18 cellular contexts compared by ENCODE assay signal in genomic region chr17:38709864-38710602, GRCh38. TPM values are rescaled to one million over a fixed set of nuclear protein-coding genes. Genes with fewer than 3 reads are reported as not detected.
DNase-seq lines count a peak whose midpoint lies in the region; ATAC-seq lines count a peak whose summit lies in the region.
"Had no signal": no experiment of that assay in that cellular context is flagged by ENCODE, and none has a peak within 500 bp of the region (broad histone marks: within the 10 kb centered on the region; RNA-seq: fewer than 3 reads in every experiment).

No MANE protein-coding gene starts in this region.

- peak overlapping the region in 2 of 3 donors; percentile 35 to 79 for H3K9ac ChIP-seq in skeletal muscle tissue (ENCODE audit: low read depth in 1 of 3, low read length in 3 of 3)

- H3K9me3 ChIP-seq in skeletal muscle tissue (ENCODE audit: control insufficient read depth in 3 of 3, low read length in 3 of 3) = no peaks in the 10 kb centered on the region
- H3K9me3 ChIP-seq: Peyer's patch, thoracic aorta had no signal

- H3K27ac Mint-ChIP-seq in central memory CD8-positive, alpha-beta T cell (ENCODE audit: low read depth) = peak overlapping the region; percentile 87
- H3K27ac Mint-ChIP-seq: GM23338 had no signal

- H3K27me3 Mint-ChIP-seq in activated T-cell treated with anti-CD3 and anti-CD28 coated beads, Interleukin-2, amount 50 U/mL, for 4 hours (ENCODE audit: low read depth) = no peaks in the 10 kb centered on the region
- no peaks in the 10 kb centered on the region for H3K27me3 Mint-ChIP-seq in central memory CD8-positive, alpha-beta T cell

- no peaks in the 10 kb centered on the region for H3K9me3 Mint-ChIP-seq in activated T-cell treated with anti-CD3 and anti-CD28 coated beads, Interleukin-2, amount 50 U/mL, for 4 hours
- H3K9me3 Mint-ChIP-seq in central memory CD8-positive, alpha-beta T cell = no peaks in the 10 kb centered on the region
- H3K9me3 Mint-ChIP-seq: activated T-helper 2 cell treated with anti-CD3 and anti-CD28 coated beads, Interferon-gamma antibody, Interleukin-2, Interleukin-4, amounts not matched to agents 10 μg/mL and 5 μg/mL and 100 μg/mL, durations not matched to agents 14 hours and 24 hours and 36 hours; GM23338 had no signal

- H3K4me3 Mint-ChIP-seq in activated T-cell treated with anti-CD3 and anti-CD28 coated beads, Interleukin-2, amount 50 U/mL, for 4 hours = peak overlapping the region; percentile 37
- H3K4me3 Mint-ChIP-seq in central memory CD8-positive, alpha-beta T cell = no peak overlapping the region
- H3K4me3 Mint-ChIP-seq: GM23338 had no signal

- peaks cover 50 to 52% (median 50%) of the 10 kb centered on the region in 3 donors for H3K36me3 ChIP-seq in skeletal muscle tissue (ENCODE audit: control insufficient read depth in 3 of 3, insufficient read depth in 3 of 3, low read length in 3 of 3)

- DNase-seq in activated T-cell treated with anti-CD3 and anti-CD28 coated beads, Interleukin-2, amount 50 U/mL, for 4 hours = no peak
- no peak for DNase-seq in activated T-cell treated with anti-CD3 and anti-CD28 coated beads, Interleukin-2, amount 50 U/mL, for 1 hour
- DNase-seq in NCI-H82 (lab: John Stamatoyannopoulos, UW) (peak; percentile 84), NCI-H1417 (lab: John Stamatoyannopoulos, UW) (no peak)
- DNase-seq in central memory CD8-positive, alpha-beta T cell (ENCODE audit: low spot score in 2 of 2) = no peak
- DNase-seq: dorsolateral prefrontal cortex, left colon, NCI-H2029, NCI-H526, Peyer's patch had no signal

- H3K27ac ChIP-seq in skeletal muscle tissue (ENCODE audit: low read depth, low read length) = peak overlapping the region; percentile 79
- H3K27ac ChIP-seq: hepatocyte, Peyer's patch, thoracic aorta had no signal

- H3K4me1 ChIP-seq in skeletal muscle tissue (ENCODE audit: control insufficient read depth in 3 of 3, insufficient read depth in 3 of 3, low read length in 3 of 3) = peaks cover 42 to 73% (median 58%) of the 10 kb centered on the region in 3 donors

- H3K4me1 Mint-ChIP-seq in activated T-cell treated with anti-CD3 and anti-CD28 coated beads, Interleukin-2, amount 50 U/mL, for 4 hours (ENCODE audit: low read depth) = peaks cover 49% of the 10 kb centered on the region
- H3K4me1 Mint-ChIP-seq in central memory CD8-positive, alpha-beta T cell = peaks cover 64% of the 10 kb centered on the region

- H3K36me3 Mint-ChIP-seq in activated T-cell treated with anti-CD3 and anti-CD28 coated beads, Interleukin-2, amount 50 U/mL, for 4 hours (ENCODE audit: insufficient read depth) = peaks cover 50% of the 10 kb centered on the region
- H3K36me3 Mint-ChIP-seq in central memory CD8-positive, alpha-beta T cell (ENCODE audit: insufficient read depth) = peaks cover 48% of the 10 kb centered on the region

- H3K4me3 ChIP-seq in skeletal muscle tissue (ENCODE audit: low read length in 3 of 3) = no peak overlapping the region
- H3K4me3 ChIP-seq: dorsolateral prefrontal cortex, GM23338, hepatocyte, Peyer's patch, thoracic aorta had no signal

- no peaks in the 10 kb centered on the region for H3K27me3 ChIP-seq in skeletal muscle tissue (ENCODE audit: control insufficient read depth in 3 of 3, insufficient read depth in 3 of 3, low read length in 3 of 3)
- H3K27me3 ChIP-seq: dorsolateral prefrontal cortex, hepatocyte, Peyer's patch had no signal

- no peak for ATAC-seq in activated T-cell treated with anti-CD3 and anti-CD28 coated beads, Interleukin-2, amount 50 U/mL, for 4 hours
- ATAC-seq in central memory CD8-positive, alpha-beta T cell (replicated peaks; ENCODE audit: extremely low read depth, poor library complexity, severe bottlenecking) = no peak
- no peak for ATAC-seq in GM21515 (IDR thresholded peaks at IDR 0.05; ENCODE audit: unreplicated experiment)
- ATAC-seq in HG02623 (IDR thresholded peaks at IDR 0.05; ENCODE audit: unreplicated experiment) = no peak
- ATAC-seq: activated CD4-positive, CD25-positive, alpha-beta regulatory T cell treated with anti-CD3 and anti-CD28 coated beads, Interleukin-2, amount 50 U/mL, for 24 hours; GM23338; left colon had no signal

RNA-seq across cellular contexts. Expression of gene MLLT6, which starts 5.0 kb away (rescaled TPM):
- 100 to 1,000 TPM; 263 to 315 (median 286) TPM for total RNA-seq in activated T-cell treated with anti-CD3 and anti-CD28 coated beads, Interleukin-2, amount 50 U/mL, for 4 hours
- 16.2 TPM for total RNA-seq in skeletal muscle tissue

RNA-seq across cellular contexts. Expression of gene CISD3, which starts 20.1 kb away (rescaled TPM):
- total RNA-seq in activated T-cell treated with anti-CD3 and anti-CD28 coated beads, Interleukin-2, amount 50 U/mL, for 4 hours = 10 to 100 TPM; 47.2 to 73.3 (median 67.8) TPM
- 3.1 TPM for total RNA-seq in skeletal muscle tissue

RNA-seq across cellular contexts. Expression of gene EPOP, which starts 35.3 kb away (rescaled TPM):
- 100 to 1,000 TPM; 110 to 131 (median 110) TPM for total RNA-seq in activated T-cell treated with anti-CD3 and anti-CD28 coated beads, Interleukin-2, amount 50 U/mL, for 4 hours
- 0.52 TPM for total RNA-seq in skeletal muscle tissue

RNA-seq across cellular contexts. Expression of gene PCGF2, which starts 38.1 kb away (rescaled TPM):
- total RNA-seq in activated T-cell treated with anti-CD3 and anti-CD28 coated beads, Interleukin-2, amount 50 U/mL, for 4 hours = under 1 TPM; 0.16 to 0.58 (median 0.43) TPM
- total RNA-seq in skeletal muscle tissue = 3.1 TPM

RNA-seq across cellular contexts. Expression of gene PSMB3, which starts 42.5 kb away (rescaled TPM):
- total RNA-seq in activated T-cell treated with anti-CD3 and anti-CD28 coated beads, Interleukin-2, amount 50 U/mL, for 4 hours = 100 to 1,000 TPM; 527 to 569 (median 554) TPM
- total RNA-seq in skeletal muscle tissue = 156 TPM

Comparison
In these comparisons a context has a peak if more than half of its experiments do, and no peak if none do; other contexts are left out.
1. RNA of gene MLLT6, which starts 5.0 kb away (total RNA-seq): 263 to 315 TPM in activated T-cell treated with anti-CD3 and anti-CD28 coated beads, Interleukin-2, amount 50 U/mL, for 4 hours; 16.2 TPM in skeletal muscle tissue (single experiment); every median in the first group is over 10 times any median in the second.
2. RNA of gene CISD3, which starts 20.1 kb away (total RNA-seq): 47.2 to 73.3 TPM in activated T-cell treated with anti-CD3 and anti-CD28 coated beads, Interleukin-2, amount 50 U/mL, for 4 hours; 3.1 TPM in skeletal muscle tissue (single experiment); every median in the first group is over 10 times any median in the second.
3. RNA of gene EPOP, which starts 35.3 kb away (total RNA-seq): 110 to 131 TPM in activated T-cell treated with anti-CD3 and anti-CD28 coated beads, Interleukin-2, amount 50 U/mL, for 4 hours; 0.52 TPM in skeletal muscle tissue (single experiment); every median in the first group is over 10 times any median in the second.